Comparison of ENCODE assay signal across 23 cellular contexts in genomic region chr18:36501100-36501499, GRCh38.
DNase-seq lines count a peak whose midpoint lies in the region; ATAC-seq and TF ChIP-seq lines count a peak whose summit lies in the region.
"Had no signal": no experiment of that assay in that cellular context is flagged by ENCODE, and none has a peak within 500 bp of the region (broad histone marks: within the 10 kb centered on the region; RNA-seq: fewer than 3 reads in every experiment).

No MANE protein-coding gene starts in this region.

- H3K9me3 Mint-ChIP-seq in stimulated activated naive B cell treated with anti-CD40 and anti-IgM and Interleukin-4, amounts not matched to agents 10 μg/mL and 1 μg/mL and 100 μg/mL, for 72 hours = peaks cover 0 to 3% of the 10 kb centered on the region in 2 donors
- H3K9me3 Mint-ChIP-seq: activated naive CD8-positive, alpha-beta T cell treated with anti-CD3 and anti-CD28 coated beads for 36 hours; GM23338; HFFc6 had no signal

- no peaks in the 10 kb centered on the region for H3K4me1 ChIP-seq in sigmoid colon
- H3K4me1 ChIP-seq: spleen had no signal

- no peak for TF ChIP-seq EP300 in sigmoid colon (IDR thresholded peaks at IDR 0.05)

- no peaks in the 10 kb centered on the region for H3K9me3 ChIP-seq in sigmoid colon
- H3K9me3 ChIP-seq: spleen had no signal

- no peak overlapping the region for H3K4me3 Mint-ChIP-seq in stimulated activated naive B cell treated with anti-CD40 and anti-IgM and Interleukin-4, amounts not matched to agents 10 μg/mL and 1 μg/mL and 100 μg/mL, for 72 hours
- H3K4me3 Mint-ChIP-seq: activated CD8-positive, alpha-beta T cell treated with anti-CD3 and anti-CD28 coated beads, Interleukin-2, amount 10 ng/mL, durations not matched to agents 7 days and 5 days; activated naive CD8-positive, alpha-beta T cell treated with anti-CD3 and anti-CD28 coated beads for 36 hours; GM23338; HFFc6; nephron progenitor cell had no signal

- no peak for TF ChIP-seq POLR2A in sigmoid colon (IDR thresholded peaks at IDR 0.05)

- 90 to 92% methylated on average over 2 of the region's 2 CpGs for WGBS in sigmoid colon, 2 donors

- H3K4me1 Mint-ChIP-seq in stimulated activated naive B cell treated with anti-CD40 and anti-IgM and Interleukin-4, amounts not matched to agents 10 μg/mL and 1 μg/mL and 100 μg/mL, for 72 hours = peaks cover 2 to 6% of the 10 kb centered on the region in 2 donors
- H3K4me1 Mint-ChIP-seq: GM23338 had no signal

- peak; percentile 1 for DNase-seq in NCI-H2196 (lab: John Stamatoyannopoulos, UW; ENCODE audit: unreplicated experiment)
- DNase-seq in NCI-H2196 treated with DMSO at 0.1 percent for 48 hours (lab: John Stamatoyannopoulos, UW; ENCODE audit: unreplicated experiment) = no peak
- DNase-seq in NCI-H1694 treated with DMSO at 0.1 percent for 48 hours (lab: John Stamatoyannopoulos, UW) = peak; percentile 62
- no peak for DNase-seq in stimulated activated naive B cell treated with anti-CD40 and anti-IgM and Interleukin-4, amounts not matched to agents 10 μg/mL and 1 μg/mL and 100 μg/mL, for 72 hours
- DNase-seq in NCI-H1436 (lab: John Stamatoyannopoulos, UW) = no peak
- DNase-seq in NK-92 treated with Interleukin-12 subunit alpha and Interleukin-12 subunit beta, amount 100 ng/mL, for 24 hours (lab: John Stamatoyannopoulos, UW) = no peak
- DNase-seq in sigmoid colon = no peak
- DNase-seq: 8988T; activated CD8-positive, alpha-beta T cell treated with anti-CD3 and anti-CD28 coated beads, Interleukin-2, amount 10 ng/mL, durations not matched to agents 7 days and 5 days; activated effector memory CD4-positive, alpha-beta T cell treated with anti-CD3 and anti-CD28 coated beads, Interleukin-2, amount 50 U/mL, for 16 hours; activated naive CD8-positive, alpha-beta T cell treated with anti-CD3 and anti-CD28 coated beads for 36 hours; HFFc6; NCI-H146; NCI-H2227 treated with DMSO at 0.1 percent for 48 hours; NCI-H82; nephron progenitor cell; OCI-M1; spleen; T-helper 2 cell had no signal

- peak overlapping the region; percentile 60 for H3K27ac Mint-ChIP-seq in stimulated activated naive B cell treated with anti-CD40 and anti-IgM and Interleukin-4, amounts not matched to agents 10 μg/mL and 1 μg/mL and 100 μg/mL, for 72 hours
- H3K27ac Mint-ChIP-seq: activated CD8-positive, alpha-beta T cell treated with anti-CD3 and anti-CD28 coated beads, Interleukin-2, amount 10 ng/mL, durations not matched to agents 7 days and 5 days; activated naive CD8-positive, alpha-beta T cell treated with anti-CD3 and anti-CD28 coated beads for 36 hours; GM23338; HFFc6; nephron progenitor cell had no signal

- no peak for TF ChIP-seq CTCF in sigmoid colon (IDR thresholded peaks at IDR 0.05)

- H3K36me3 Mint-ChIP-seq in stimulated activated naive B cell treated with anti-CD40 and anti-IgM and Interleukin-4, amounts not matched to agents 10 μg/mL and 1 μg/mL and 100 μg/mL, for 72 hours = no peaks in the 10 kb centered on the region
- H3K36me3 Mint-ChIP-seq: activated naive CD8-positive, alpha-beta T cell treated with anti-CD3 and anti-CD28 coated beads for 36 hours had no signal

- H3K27me3 Mint-ChIP-seq in stimulated activated naive B cell treated with anti-CD40 and anti-IgM and Interleukin-4, amounts not matched to agents 10 μg/mL and 1 μg/mL and 100 μg/mL, for 72 hours = peaks cover 0 to 18% of the 10 kb centered on the region in 2 donors

- intact Hi-C loops in sigmoid colon (cut with DNase I) = no loop called here

- no peaks in the 10 kb centered on the region for H3K36me3 ChIP-seq in sigmoid colon
- H3K36me3 ChIP-seq: spleen had no signal

- no peak overlapping the region for H3K4me3 ChIP-seq in sigmoid colon
- H3K4me3 ChIP-seq: GM23338, spleen had no signal

- H3K27ac ChIP-seq in sigmoid colon = no peak overlapping the region
- H3K27ac ChIP-seq: epithelial cell of prostate, spleen had no signal

- ATAC-seq in esophagus mucosa = peak; percentile 20
- ATAC-seq in stimulated activated naive B cell treated with anti-CD40 and anti-IgM and Interleukin-4, amounts not matched to agents 10 μg/mL and 1 μg/mL and 100 μg/mL, for 72 hours (replicated peaks) = no peak
- ATAC-seq: activated CD8-positive, alpha-beta T cell treated with anti-CD3 and anti-CD28 coated beads, Interleukin-2, amount 10 ng/mL, durations not matched to agents 7 days and 5 days; GM23338; SK-N-SH treated with all-trans-retinoic acid at 6 μM for 48 hours had no signal

- H3K27me3 ChIP-seq in sigmoid colon = no peaks in the 10 kb centered on the region
- H3K27me3 ChIP-seq: spleen had no signal

Comparison
In these comparisons a context has a peak if more than half of its experiments do, and no peak if none do; other contexts are left out.
1. DNase-seq: peak in NCI-H2196 (single experiment) and NCI-H1694 treated with DMSO at 0.1 percent for 48 hours (single experiment); none in NCI-H2196 treated with DMSO at 0.1 percent for 48 hours (single experiment), stimulated activated naive B cell treated with anti-CD40 and anti-IgM and Interleukin-4, amounts not matched to agents 10 μg/mL and 1 μg/mL and 100 μg/mL, for 72 hours (single experiment), NCI-H1436 (single experiment), NK-92 treated with Interleukin-12 subunit alpha and Interleukin-12 subunit beta, amount 100 ng/mL, for 24 hours (single experiment) and sigmoid colon (single experiment).